9 cellular contexts compared by ENCODE assay signal in genomic region chr20:44069203-44069931, GRCh38.
DNase-seq lines count a peak whose midpoint lies in the region; ATAC-seq lines count a peak whose summit lies in the region.
"Had no signal": no experiment of that assay in that cellular context is flagged by ENCODE, and none has a peak within 500 bp of the region (broad histone marks: within the 10 kb centered on the region; RNA-seq: fewer than 3 reads in every experiment).

No MANE protein-coding gene starts in this region.

- in situ Hi-C loops in KBM-7 (cut with MboI; ENCODE audit: low pct_unique_long_range_greater_than_20kb, low sequenced_read_pairs), result no loop called here

- peak; percentile 52 for ATAC-seq in HG02938 (IDR thresholded peaks at IDR 0.05; ENCODE audit: unreplicated experiment)
- ATAC-seq in esophagus mucosa, result no peak

- H3K9me3 Mint-ChIP-seq in CD4-positive, alpha-beta memory T cell, result no peaks in the 10 kb centered on the region
- H3K9me3 Mint-ChIP-seq in immature natural killer cell, result no peaks in the 10 kb centered on the region

- no peaks in the 10 kb centered on the region for H3K36me3 ChIP-seq in CD4-positive, alpha-beta memory T cell (ENCODE audit: insufficient read depth, low read length)
- H3K36me3 ChIP-seq in thymus (ENCODE audit: control insufficient read depth, insufficient read depth), result peaks cover 11% of the 10 kb centered on the region

- CTCF ChIA-PET in CD4-positive, alpha-beta memory T cell (lab: Charles Lee; ENCODE audit: partially characterized antibody), result interaction anchor here (1.2 to 5.1 kb wide), 3 partner anchors 11 to 319 kb away, joined by 3 to 30 read pairs (median 10); no protein-coding TSS in a partner anchor

- intact Hi-C loops in CD4-positive, alpha-beta memory T cell (cut with micrococcal nuclease), result loop anchor here (1.0 to 5.0 kb wide), 3 partner anchors 11 to 112 kb away; no protein-coding TSS in a partner anchor

- H3K4me1 ChIP-seq in CD4-positive, alpha-beta memory T cell (ENCODE audit: insufficient read depth, low read length), result peaks cover 57% of the 10 kb centered on the region
- peaks cover 66% of the 10 kb centered on the region for H3K4me1 ChIP-seq in thymus (ENCODE audit: control insufficient read depth, insufficient read depth, low read length)

- no peaks in the 10 kb centered on the region for H3K27me3 ChIP-seq in CD4-positive, alpha-beta memory T cell (ENCODE audit: insufficient read depth, low read length)
- H3K27me3 ChIP-seq in thymus (ENCODE audit: control insufficient read depth, insufficient read depth), result no peaks in the 10 kb centered on the region

- POLR2A ChIA-PET in CD4-positive, alpha-beta memory T cell (lab: Charles Lee; ENCODE audit: partially characterized antibody), result interaction anchor here (0.9 to 1.9 kb wide), 8 partner anchors 11 to 612 kb away, joined by 3 to 9 read pairs (median 4); partner anchors contain the start of gene SRSF6

- no peaks in the 10 kb centered on the region for H3K27me3 Mint-ChIP-seq in CD4-positive, alpha-beta memory T cell
- H3K27me3 Mint-ChIP-seq in immature natural killer cell (ENCODE audit: low read depth in 3 of 3), result peaks cover 25 to 32% (median 31%) of the 10 kb centered on the region in 3 donors

- H3K27ac Mint-ChIP-seq in CD4-positive, alpha-beta memory T cell, result peak overlapping the region; percentile 87 to 99 (median 98)
- H3K27ac Mint-ChIP-seq in immature natural killer cell, result peak overlapping the region; percentile 92 to 96 (median 96)

- no peaks in the 10 kb centered on the region for H3K9me3 ChIP-seq in CD4-positive, alpha-beta memory T cell (ENCODE audit: control insufficient read depth in 1 of 2, low read length in 2 of 2)
- no peaks in the 10 kb centered on the region for H3K9me3 ChIP-seq in thymus (ENCODE audit: control insufficient read depth)

- H3K4me3 ChIP-seq in CD4-positive, alpha-beta memory T cell (ENCODE audit: low read length in 2 of 2), result peak overlapping the region; percentile 40 to 57
- peak overlapping the region; percentile 39 for H3K4me3 ChIP-seq in thymus (ENCODE audit: low read length)
- H3K4me3 ChIP-seq: lung had no signal

- peak overlapping the region; percentile 55 for H3K27ac ChIP-seq in CD4-positive, alpha-beta memory T cell (ENCODE audit: low read depth, low read length)
- H3K27ac ChIP-seq in thymus (ENCODE audit: low read depth), result peak overlapping the region; percentile 100

- WGBS in thymus, result 6% methylated on average over 26 of the region's 26 CpGs

- DNase-seq in CD4-positive, alpha-beta memory T cell, result peak; percentile 77 to 89 (median 84)
- DNase-seq in activated CD4-positive, alpha-beta T cell treated with anti-CD3 and anti-CD28 coated beads for 1 hour, result peak; percentile 48
- peak; percentile 87 to 91 (median 90) for DNase-seq in immature natural killer cell
- DNase-seq in hypothalamus (lab: John Stamatoyannopoulos, UW), result no peak
- DNase-seq in KBM-7, result no peak

- peak overlapping the region; percentile 83 to 92 (median 88) for H3K4me3 Mint-ChIP-seq in CD4-positive, alpha-beta memory T cell
- peak overlapping the region; percentile 74 to 94 (median 79) for H3K4me3 Mint-ChIP-seq in immature natural killer cell

- H3K4me1 Mint-ChIP-seq in CD4-positive, alpha-beta memory T cell, result peaks cover 23 to 68% (median 44%) of the 10 kb centered on the region in 4 donors
- H3K4me1 Mint-ChIP-seq in immature natural killer cell, result peaks cover 25 to 37% of the 10 kb centered on the region in 2 donors

- no peaks in the 10 kb centered on the region for H3K36me3 Mint-ChIP-seq in CD4-positive, alpha-beta memory T cell
- no peaks in the 10 kb centered on the region for H3K36me3 Mint-ChIP-seq in immature natural killer cell

Comparison
In these comparisons a context has a peak if more than half of its experiments do, and no peak if none do; other contexts are left out.
1. DNase-seq: peak in CD4-positive, alpha-beta memory T cell (5 of 5), activated CD4-positive, alpha-beta T cell treated with anti-CD3 and anti-CD28 coated beads for 1 hour (single experiment) and immature natural killer cell (3 of 3); none in hypothalamus (0 of 51) and KBM-7 (single experiment).